ENCODE assay signal across 1 cellular context in the genomic region with DNA sequence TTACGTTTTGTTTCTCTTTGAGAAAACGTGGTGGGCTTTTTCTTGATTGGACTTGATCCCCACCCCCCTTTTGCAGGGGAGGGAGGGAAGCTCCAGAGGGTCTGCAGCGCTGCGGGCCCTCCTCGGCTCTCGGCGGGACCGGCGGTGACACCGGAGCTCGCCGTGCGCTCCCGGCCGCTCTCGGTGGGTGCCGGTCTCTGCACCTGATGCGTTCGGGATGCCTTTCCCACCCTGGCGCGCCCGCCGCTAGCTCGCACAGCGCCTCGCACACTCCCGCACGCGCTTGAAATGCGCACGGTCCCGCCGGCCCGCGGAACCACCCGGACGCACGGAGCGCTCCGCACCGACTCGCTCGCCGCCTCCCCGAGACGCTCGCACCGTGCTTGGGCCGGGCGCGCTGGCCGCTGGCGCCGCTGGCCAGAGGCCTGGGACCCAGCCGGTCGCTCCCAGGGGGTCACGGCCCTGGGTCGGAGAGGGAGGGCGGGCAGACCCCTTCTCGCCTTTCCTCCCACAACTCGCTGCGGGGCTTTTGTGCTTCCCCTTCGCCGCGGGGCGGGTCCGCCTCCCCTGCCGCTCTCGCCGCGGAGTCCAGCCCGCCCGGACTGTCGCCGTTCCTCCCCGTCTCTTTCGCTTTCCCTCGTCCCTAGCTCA.
TF ChIP-seq lines count a peak whose summit lies in the region.

No MANE protein-coding gene starts in this region.

TF ChIP-seq in GM23338, 12 proteins besides CTCF, POLR2A, EP300 and RAD21 (continued from another document):
- TF ChIP-seq, protein P1, sequence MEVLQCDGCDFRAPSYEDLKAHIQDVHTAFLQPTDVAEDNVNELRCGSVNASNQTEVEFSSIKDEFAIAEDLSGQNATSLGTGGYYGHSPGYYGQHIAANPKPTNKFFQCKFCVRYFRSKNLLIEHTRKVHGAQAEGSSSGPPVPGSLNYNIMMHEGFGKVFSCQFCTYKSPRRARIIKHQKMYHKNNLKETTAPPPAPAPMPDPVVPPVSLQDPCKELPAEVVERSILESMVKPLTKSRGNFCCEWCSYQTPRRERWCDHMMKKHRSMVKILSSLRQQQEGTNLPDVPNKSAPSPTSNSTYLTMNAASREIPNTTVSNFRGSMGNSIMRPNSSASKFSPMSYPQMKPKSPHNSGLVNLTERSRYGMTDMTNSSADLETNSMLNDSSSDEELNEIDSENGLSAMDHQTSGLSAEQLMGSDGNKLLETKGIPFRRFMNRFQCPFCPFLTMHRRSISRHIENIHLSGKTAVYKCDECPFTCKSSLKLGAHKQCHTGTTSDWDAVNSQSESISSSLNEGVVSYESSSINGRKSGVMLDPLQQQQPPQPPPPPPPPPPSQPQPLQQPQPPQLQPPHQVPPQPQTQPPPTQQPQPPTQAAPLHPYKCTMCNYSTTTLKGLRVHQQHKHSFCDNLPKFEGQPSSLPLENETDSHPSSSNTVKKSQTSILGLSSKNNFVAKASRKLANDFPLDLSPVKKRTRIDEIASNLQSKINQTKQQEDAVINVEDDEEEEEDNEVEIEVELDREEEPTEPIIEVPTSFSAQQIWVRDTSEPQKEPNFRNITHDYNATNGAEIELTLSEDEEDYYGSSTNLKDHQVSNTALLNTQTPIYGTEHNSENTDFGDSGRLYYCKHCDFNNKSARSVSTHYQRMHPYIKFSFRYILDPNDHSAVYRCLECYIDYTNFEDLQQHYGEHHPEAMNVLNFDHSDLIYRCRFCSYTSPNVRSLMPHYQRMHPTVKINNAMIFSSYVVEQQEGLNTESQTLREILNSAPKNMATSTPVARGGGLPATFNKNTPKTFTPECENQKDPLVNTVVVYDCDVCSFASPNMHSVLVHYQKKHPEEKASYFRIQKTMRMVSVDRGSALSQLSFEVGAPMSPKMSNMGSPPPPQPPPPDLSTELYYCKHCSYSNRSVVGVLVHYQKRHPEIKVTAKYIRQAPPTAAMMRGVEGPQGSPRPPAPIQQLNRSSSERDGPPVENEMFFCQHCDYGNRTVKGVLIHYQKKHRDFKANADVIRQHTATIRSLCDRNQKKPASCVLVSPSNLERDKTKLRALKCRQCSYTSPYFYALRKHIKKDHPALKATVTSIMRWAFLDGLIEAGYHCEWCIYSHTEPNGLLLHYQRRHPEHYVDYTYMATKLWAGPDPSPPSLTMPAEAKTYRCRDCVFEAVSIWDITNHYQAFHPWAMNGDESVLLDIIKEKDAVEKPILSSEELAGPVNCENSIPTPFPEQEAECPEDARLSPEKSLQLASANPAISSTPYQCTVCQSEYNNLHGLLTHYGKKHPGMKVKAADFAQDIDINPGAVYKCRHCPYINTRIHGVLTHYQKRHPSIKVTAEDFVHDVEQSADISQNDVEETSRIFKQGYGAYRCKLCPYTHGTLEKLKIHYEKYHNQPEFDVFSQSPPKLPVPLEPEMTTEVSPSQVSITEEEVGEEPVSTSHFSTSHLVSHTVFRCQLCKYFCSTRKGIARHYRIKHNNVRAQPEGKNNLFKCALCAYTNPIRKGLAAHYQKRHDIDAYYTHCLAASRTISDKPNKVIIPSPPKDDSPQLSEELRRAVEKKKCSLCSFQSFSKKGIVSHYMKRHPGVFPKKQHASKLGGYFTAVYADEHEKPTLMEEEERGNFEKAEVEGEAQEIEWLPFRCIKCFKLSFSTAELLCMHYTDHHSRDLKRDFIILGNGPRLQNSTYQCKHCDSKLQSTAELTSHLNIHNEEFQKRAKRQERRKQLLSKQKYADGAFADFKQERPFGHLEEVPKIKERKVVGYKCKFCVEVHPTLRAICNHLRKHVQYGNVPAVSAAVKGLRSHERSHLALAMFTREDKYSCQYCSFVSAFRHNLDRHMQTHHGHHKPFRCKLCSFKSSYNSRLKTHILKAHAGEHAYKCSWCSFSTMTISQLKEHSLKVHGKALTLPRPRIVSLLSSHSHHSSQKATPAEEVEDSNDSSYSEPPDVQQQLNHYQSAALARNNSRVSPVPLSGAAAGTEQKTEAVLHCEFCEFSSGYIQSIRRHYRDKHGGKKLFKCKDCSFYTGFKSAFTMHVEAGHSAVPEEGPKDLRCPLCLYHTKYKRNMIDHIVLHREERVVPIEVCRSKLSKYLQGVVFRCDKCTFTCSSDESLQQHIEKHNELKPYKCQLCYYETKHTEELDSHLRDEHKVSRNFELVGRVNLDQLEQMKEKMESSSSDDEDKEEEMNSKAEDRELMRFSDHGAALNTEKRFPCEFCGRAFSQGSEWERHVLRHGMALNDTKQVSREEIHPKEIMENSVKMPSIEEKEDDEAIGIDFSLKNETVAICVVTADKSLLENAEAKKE (CRISPR knock-in tag; IDR thresholded peaks at IDR 0.05), result no peak
- TF ChIP-seq ZNF331 (CRISPR knock-in tag; IDR thresholded peaks at IDR 0.05; ENCODE audit: low read depth) (no peak), ZNF114 (CRISPR knock-in tag; IDR thresholded peaks at IDR 0.05) (no peak), NANOG (IDR thresholded peaks at IDR 0.05; ENCODE audit: borderline replicate concordance) (no peak), CREB1 (CRISPR knock-in tag; IDR thresholded peaks at IDR 0.05; ENCODE audit: low read depth) (no peak)
